Comparison of ENCODE assay signal across 2 cellular contexts in the genomic region with DNA sequence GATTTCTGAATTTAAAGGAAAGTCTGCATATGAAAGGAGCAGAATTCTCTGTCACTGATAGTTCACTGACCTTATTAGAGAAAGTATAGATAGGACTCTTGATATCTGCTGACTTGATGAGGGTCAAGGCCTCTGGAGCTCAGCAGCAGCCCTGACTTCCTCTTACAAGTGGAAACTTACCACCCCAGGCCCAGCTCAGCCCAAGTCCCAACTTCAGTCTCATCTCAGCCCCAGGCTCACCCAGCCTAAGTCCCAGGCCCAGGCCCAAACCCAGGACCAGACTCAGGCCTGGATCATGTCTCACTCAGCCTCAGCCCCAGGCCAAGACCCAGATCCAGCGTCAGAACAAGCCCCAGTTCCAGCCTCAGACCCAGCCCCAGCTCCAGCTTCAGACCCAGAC. TPM values are rescaled to one million over a fixed set of nuclear protein-coding genes. Genes with fewer than 3 reads are reported as not detected.
"Had no signal": no experiment of that assay in that cellular context is flagged by ENCODE, and none has a peak within 500 bp of the region (broad histone marks: within the 10 kb centered on the region; RNA-seq: fewer than 3 reads in every experiment).

No MANE protein-coding gene starts in this region.

RNA-seq across cellular contexts. Expression of a gene that starts 24.7 kb away (rescaled TPM):
- total RNA-seq: HepG2, IMR-90 had no signal
- polyA plus RNA-seq: IMR-90 had no signal
